ENCODE assay signal across 21 cellular contexts in the genomic region with DNA sequence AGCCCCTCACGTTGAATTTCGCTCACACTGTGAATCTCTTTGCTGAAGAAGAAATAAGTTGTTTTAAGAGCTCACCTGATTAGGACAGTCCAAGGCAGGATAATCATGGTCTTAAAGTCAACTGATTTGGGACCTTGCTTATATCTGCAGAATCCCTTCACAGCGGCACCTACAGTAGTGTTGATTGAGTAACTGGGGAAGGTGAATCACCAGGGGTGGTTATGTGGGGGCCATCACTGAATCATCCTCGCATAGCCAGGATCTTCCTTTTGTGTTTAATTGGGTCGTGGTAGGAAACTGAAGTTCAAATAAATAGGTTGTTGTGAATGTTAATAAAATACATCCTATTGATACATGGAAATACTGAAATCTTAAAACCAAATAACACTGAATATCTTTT. TPM values are rescaled to one million over a fixed set of nuclear protein-coding genes. Genes with fewer than 3 reads are reported as not detected.
DNase-seq lines count a peak whose midpoint lies in the region; ATAC-seq and TF ChIP-seq lines count a peak whose summit lies in the region.
"Had no signal": no experiment of that assay in that cellular context is flagged by ENCODE, and none has a peak within 500 bp of the region (broad histone marks: within the 10 kb centered on the region; RNA-seq: fewer than 3 reads in every experiment).

No MANE protein-coding gene starts in this region.

- no peaks in the 10 kb centered on the region for H3K36me3 Mint-ChIP-seq in natural killer cell

- WGBS in GM23248 (ENCODE audit: low coverage in 1 of 2, low lambda C conversion rate in 2 of 2, missing lambda C conversion rate in 2 of 2), 2 experiments = 40 to 42% methylated on average over 5 of the region's 5 CpGs
- WGBS in adrenal gland, 4 donors = 50 to 54% (median 51%) methylated on average over 5 of the region's 5 CpGs

- H3K4me3 ChIP-seq in GM23248 = no peak overlapping the region
- no peak overlapping the region for H3K4me3 ChIP-seq in adrenal gland
- H3K4me3 ChIP-seq: BLaER1 treated with 17β-estradiol and CSF1 and Interleukin-3, amounts not matched to agents 10 nM and 100 nM; dorsolateral prefrontal cortex; lower lobe of right lung; Peyer's patch had no signal

- H3K36me3 ChIP-seq in GM23248 (ENCODE audit: low read depth) (no peaks in the 10 kb centered on the region), adrenal gland (replicated peaks in 1 of 2) (no peaks in the 10 kb centered on the region)
- H3K36me3 ChIP-seq: BLaER1 treated with 17β-estradiol and CSF1 and Interleukin-3, amounts not matched to agents 10 nM and 100 nM; lower lobe of right lung; Peyer's patch had no signal

- no peaks in the 10 kb centered on the region for H3K9me2 ChIP-seq in GM23248 (ENCODE audit: insufficient read depth)

- no peaks in the 10 kb centered on the region for H3K4me1 Mint-ChIP-seq in natural killer cell

- no peak overlapping the region for H3K27ac Mint-ChIP-seq in natural killer cell
- H3K27ac Mint-ChIP-seq: activated T-helper 1 cell treated with anti-CD3 and anti-CD28 coated beads, Interleukin-12 subunit alpha, Interleukin-12 subunit beta, Interleukin-2, Interleukin-4 antibody, amounts not matched to agents 30 ng/mL and 10 ng/mL and 1 ng/mL, durations not matched to agents 14 hours and 24 hours and 36 hours had no signal

- H3K27ac ChIP-seq in GM23248 (no peak overlapping the region), adrenal gland (no peak overlapping the region)
- H3K27ac ChIP-seq: BLaER1 treated with 17β-estradiol and CSF1 and Interleukin-3, amounts not matched to agents 10 nM and 100 nM; dorsolateral prefrontal cortex; lower lobe of right lung; parathyroid adenoma; Peyer's patch had no signal

- peak; percentile 42 for DNase-seq in NOMO-1 treated with DMSO at 0.1 percent for 48 hours (lab: John Stamatoyannopoulos, UW; ENCODE audit: unreplicated experiment)
- DNase-seq in NOMO-1 treated with dmso at 0.1 percent for 144 hours (lab: John Stamatoyannopoulos, UW; ENCODE audit: unreplicated experiment) = no peak
- DNase-seq in GM23248 = peak; percentile 88
- DNase-seq in adrenal gland = peak in 4 of 7 donors; percentile 41 to 69 (median 58)
- peak; percentile 18 for DNase-seq in kidney glomerular epithelial cell (lab: John Stamatoyannopoulos, UW)
- DNase-seq in GM19238 (ENCODE audit: insufficient read length, low spot score) = no peak
- no peak for DNase-seq in SIG-M5 (lab: John Stamatoyannopoulos, UW)
- DNase-seq in natural killer cell = no peak
- DNase-seq: 8988T; activated CD4-positive, alpha-beta T cell treated with anti-CD3 and anti-CD28 coated beads, Interleukin-2, amount 50 U/mL, for 48 hours; dorsolateral prefrontal cortex; Karpas-422; lower lobe of right lung; NCI-H1417; NCI-H2171 treated with DMSO at 0.1 percent for 48 hours; NCI-H774; Peyer's patch; stimulated activated CD4-positive, alpha-beta T cell treated with anti-CD3 and anti-CD28 coated beads, Interleukin-4, amount 100 ng/mL, for 1 hour had no signal

- no peak overlapping the region for H3K9ac ChIP-seq in GM23248
- H3K9ac ChIP-seq: BLaER1 treated with 17β-estradiol and CSF1 and Interleukin-3, amounts not matched to agents 10 nM and 100 nM; parathyroid adenoma had no signal

- no peak for ATAC-seq in natural killer cell
- ATAC-seq: lower lobe of right lung had no signal

- in situ Hi-C loops in GM23248 (cut with MboI) = no loop called here

- H3F3A ChIP-seq in GM23248 (ENCODE audit: insufficient read depth) = no peaks in the 10 kb centered on the region

- no peak overlapping the region for H3K4me2 ChIP-seq in GM23248 (ENCODE audit: unreplicated experiment)

- no peak overlapping the region for H3K4me3 Mint-ChIP-seq in natural killer cell
- H3K4me3 Mint-ChIP-seq: activated T-helper 1 cell treated with anti-CD3 and anti-CD28 coated beads, Interleukin-12 subunit alpha, Interleukin-12 subunit beta, Interleukin-2, Interleukin-4 antibody, amounts not matched to agents 30 ng/mL and 10 ng/mL and 1 ng/mL, durations not matched to agents 14 hours and 24 hours and 36 hours had no signal

- H3K27me3 ChIP-seq in GM23248 (replicated peaks; ENCODE audit: insufficient read depth) = no peaks in the 10 kb centered on the region
- peaks cover under 1% of the 10 kb centered on the region for H3K27me3 ChIP-seq in adrenal gland
- H3K27me3 ChIP-seq: BLaER1 treated with 17β-estradiol and CSF1 and Interleukin-3, amounts not matched to agents 10 nM and 100 nM; Peyer's patch had no signal

- H3K4me1 ChIP-seq in GM23248 (ENCODE audit: insufficient read depth) = peaks cover 9% of the 10 kb centered on the region; the same call in 1 of the 2 replicates
- no peaks in the 10 kb centered on the region for H3K4me1 ChIP-seq in adrenal gland (replicated peaks in 1 of 2)
- H3K4me1 ChIP-seq: lower lobe of right lung, parathyroid adenoma had no signal

- no peak overlapping the region for H2AFZ ChIP-seq in GM23248
- H2AFZ ChIP-seq: parathyroid adenoma had no signal

- no peaks in the 10 kb centered on the region for H3K9me3 Mint-ChIP-seq in natural killer cell
- H3K9me3 Mint-ChIP-seq: activated T-helper 1 cell treated with anti-CD3 and anti-CD28 coated beads, Interleukin-12 subunit alpha, Interleukin-12 subunit beta, Interleukin-2, Interleukin-4 antibody, amounts not matched to agents 30 ng/mL and 10 ng/mL and 1 ng/mL, durations not matched to agents 14 hours and 24 hours and 36 hours had no signal

- peaks cover 3 to 21% of the 10 kb centered on the region in 2 donors for H3K27me3 Mint-ChIP-seq in natural killer cell (ENCODE audit: low read depth in 2 of 2)

- no peaks in the 10 kb centered on the region for H3K79me2 ChIP-seq in GM23248 (ENCODE audit: insufficient read depth)
- H3K79me2 ChIP-seq: parathyroid adenoma had no signal

- TF ChIP-seq POLR2A in adrenal gland (IDR thresholded peaks at IDR 0.05) = no peak

- no peak for TF ChIP-seq CTCF in adrenal gland (IDR thresholded peaks at IDR 0.05)
- TF ChIP-seq CTCF in natural killer cell (IDR thresholded peaks at IDR 0.05) = no peak

- H4K20me1 ChIP-seq in GM23248 (ENCODE audit: insufficient read depth) = no peaks in the 10 kb centered on the region
- H4K20me1 ChIP-seq: BLaER1 treated with 17β-estradiol and CSF1 and Interleukin-3, amounts not matched to agents 10 nM and 100 nM had no signal

- intact Hi-C loops in adrenal gland (cut with DNase I) (no loop called here), natural killer cell (cut with micrococcal nuclease) (no loop called here)

- H3K9me3 ChIP-seq in GM23248 (ENCODE audit: low read depth) (no peaks in the 10 kb centered on the region), adrenal gland (replicated peaks in 1 of 3) (no peaks in the 10 kb centered on the region)
- H3K9me3 ChIP-seq: BLaER1 treated with 17β-estradiol and CSF1 and Interleukin-3, amounts not matched to agents 10 nM and 100 nM; lower lobe of right lung; Peyer's patch had no signal

RNA-seq across cellular contexts. Expression of gene MICA, which starts 20.2 kb away (rescaled TPM):
- 24.0 and 42.6 TPM in 2 replicates for total RNA-seq in GM23248 (2014; rRNA removed; shearing (Covaris generic))
- polyA plus RNA-seq in GM23248 (2016; fragmentation: Nextera tagmentation; extraction: Ambion mirVana) (36.9 and 38.0 TPM in 2 replicates), adrenal gland (10 to 100 TPM; 36.0 to 66.0 (median 45.6) TPM)
- total RNA-seq in adrenal gland (10 to 100 TPM; 12.2 to 43.4 (median 26.7) TPM), natural killer cell (10 to 100 TPM in 2 of 3 donors, 1 to 10 TPM in 1; 9.3 to 19.7 (median 11.4) TPM)

RNA-seq across cellular contexts. Expression of gene HLA-B, which starts 26.2 kb away (rescaled TPM):
- total RNA-seq in GM23248 (2014; rRNA removed; shearing (Covaris generic)) = 65.6 and 87.9 TPM in 2 replicates
- polyA plus RNA-seq in GM23248 (2016; fragmentation: Nextera tagmentation; extraction: Ambion mirVana) (186 and 192 TPM in 2 replicates), adrenal gland (1,000 to 10,000 TPM in 1 of 3 donors, 100 to 1,000 TPM in 2; 615 to 1,099 (median 618) TPM)
- total RNA-seq in adrenal gland (1,000 to 10,000 TPM; 1,067 to 3,150 (median 1,272) TPM), natural killer cell (over 10,000 TPM in 2 of 3 donors, 1,000 to 10,000 TPM in 1; 9,586 to 11,061 (median 11,048) TPM)

Comparison
In these comparisons a context has a peak if more than half of its experiments do, and no peak if none do; other contexts are left out.
1. DNase-seq: peak in NOMO-1 treated with DMSO at 0.1 percent for 48 hours (single experiment), GM23248 (single experiment), adrenal gland (4 of 7) and kidney glomerular epithelial cell (single experiment); none in NOMO-1 treated with dmso at 0.1 percent for 144 hours (single experiment), GM19238 (single experiment), SIG-M5 (single experiment) and natural killer cell (single experiment).
2. RNA of gene HLA-B, which starts 26.2 kb away (total RNA-seq): 9,586 to 11,061 TPM in natural killer cell and 1,067 to 3,150 TPM in adrenal gland; 65.6 to 87.9 TPM in GM23248; every median in the first group is over 10 times any median in the second.